20 cellular contexts compared by ENCODE assay signal in genomic region chr17:79623786-79624657, GRCh38. TPM values are rescaled to one million over a fixed set of nuclear protein-coding genes. Genes with fewer than 3 reads are reported as not detected.
DNase-seq lines count a peak whose midpoint lies in the region; ATAC-seq and TF ChIP-seq lines count a peak whose summit lies in the region.
"Had no signal": no experiment of that assay in that cellular context is flagged by ENCODE, and none has a peak within 500 bp of the region (broad histone marks: within the 10 kb centered on the region; RNA-seq: fewer than 3 reads in every experiment).

No MANE protein-coding gene starts in this region.

- H3K4me3 ChIP-seq in right atrium auricular region (no peak overlapping the region), upper lobe of right lung (no peak overlapping the region)
- H3K4me3 ChIP-seq: gastroesophageal sphincter, lung, PC-9 had no signal

- H3K36me3 ChIP-seq in right atrium auricular region = no peaks in the 10 kb centered on the region
- H3K36me3 ChIP-seq in upper lobe of right lung = no peaks in the 10 kb centered on the region
- H3K36me3 ChIP-seq: gastroesophageal sphincter had no signal

- no peak overlapping the region for H3K4me3 Mint-ChIP-seq in activated T-cell treated with anti-CD3 and anti-CD28 coated beads, Interleukin-2, amount 50 U/mL, for 4 hours
- H3K4me3 Mint-ChIP-seq: activated T-helper 1 cell treated with anti-CD3 and anti-CD28 coated beads, Interleukin-12 subunit alpha, Interleukin-12 subunit beta, Interleukin-2, Interleukin-4 antibody, amounts not matched to agents 30 ng/mL and 10 ng/mL and 1 ng/mL, durations not matched to agents 14 hours and 24 hours and 36 hours; naive thymus-derived CD4-positive, alpha-beta T cell; stimulated activated naive CD8-positive, alpha-beta T cell treated with anti-CD3 and anti-CD28 coated beads, Interleukin-15, Interleukin-2, amounts not matched to agents 100 ng/mL and 50 ng/mL, for 24 hours had no signal

- H3K27me3 ChIP-seq in right atrium auricular region = no peaks in the 10 kb centered on the region
- peaks cover 17% of the 10 kb centered on the region for H3K27me3 ChIP-seq in upper lobe of right lung

- no peaks in the 10 kb centered on the region for H3K9me3 Mint-ChIP-seq in activated T-cell treated with anti-CD3 and anti-CD28 coated beads, Interleukin-2, amount 50 U/mL, for 4 hours

- H3K36me3 Mint-ChIP-seq in activated T-cell treated with anti-CD3 and anti-CD28 coated beads, Interleukin-2, amount 50 U/mL, for 4 hours (ENCODE audit: insufficient read depth) = no peaks in the 10 kb centered on the region
- H3K36me3 Mint-ChIP-seq: naive thymus-derived CD4-positive, alpha-beta T cell had no signal

- no peaks in the 10 kb centered on the region for H3K4me1 Mint-ChIP-seq in activated T-cell treated with anti-CD3 and anti-CD28 coated beads, Interleukin-2, amount 50 U/mL, for 4 hours (ENCODE audit: low read depth)
- H3K4me1 Mint-ChIP-seq: naive thymus-derived CD4-positive, alpha-beta T cell had no signal

- TF ChIP-seq CTCF in right atrium auricular region (IDR thresholded peaks at IDR 0.05) (no peak), omental fat pad (IDR thresholded peaks at IDR 0.05) (no peak), upper lobe of right lung (IDR thresholded peaks at IDR 0.05) (no peak)

- H3K4me1 ChIP-seq in right atrium auricular region (no peaks in the 10 kb centered on the region), upper lobe of right lung (no peaks in the 10 kb centered on the region)

- peaks cover 38% of the 10 kb centered on the region for H3K27me3 Mint-ChIP-seq in activated T-cell treated with anti-CD3 and anti-CD28 coated beads, Interleukin-2, amount 50 U/mL, for 4 hours (ENCODE audit: low read depth)

- intact Hi-C loops in cardiac septum (cut with DNase I) = no loop called here
- intact Hi-C loops in upper lobe of right lung (cut with DNase I) = no loop called here

- no peaks in the 10 kb centered on the region for H3K9me3 ChIP-seq in right atrium auricular region
- H3K9me3 ChIP-seq in upper lobe of right lung = no peaks in the 10 kb centered on the region
- H3K9me3 ChIP-seq: gastroesophageal sphincter had no signal

- peak; percentile 44 for DNase-seq in cardiac septum (ENCODE audit: low spot score)
- no peak for DNase-seq in right atrium auricular region (ENCODE audit: low spot score)
- DNase-seq in activated T-cell treated with anti-CD3 and anti-CD28 coated beads, Interleukin-2, amount 50 U/mL, for 4 hours = peak; percentile 1
- peak; percentile 10 for DNase-seq in omental fat pad (ENCODE audit: low spot score)
- peak; percentile 16 for DNase-seq in upper lobe of right lung
- no peak for DNase-seq in UCSD-AML1 (lab: John Stamatoyannopoulos, UW; ENCODE audit: unreplicated experiment)
- no peak for DNase-seq in NCI-H2196 treated with DMSO at 0.1 percent for 48 hours (lab: John Stamatoyannopoulos, UW; ENCODE audit: unreplicated experiment)
- DNase-seq: activated CD4-positive, alpha-beta T cell treated with anti-CD3 and anti-CD28 coated beads for 48 hours; COR-L47; naive thymus-derived CD4-positive, alpha-beta T cell; NCI-H1105 treated with DMSO at 0.1 percent for 48 hours; NCI-H2171; NCI-H82; PC-9 had no signal

- ATAC-seq in activated T-cell treated with anti-CD3 and anti-CD28 coated beads, Interleukin-2, amount 50 U/mL, for 4 hours = no peak
- ATAC-seq in omental fat pad (ENCODE audit: low FRiP score) (no peak), upper lobe of right lung (no peak), GM18907 (IDR thresholded peaks at IDR 0.05; ENCODE audit: unreplicated experiment) (no peak)
- ATAC-seq: gastroesophageal sphincter; naive thymus-derived CD4-positive, alpha-beta T cell had no signal

- H3K27ac ChIP-seq in right atrium auricular region = no peak overlapping the region
- no peak overlapping the region for H3K27ac ChIP-seq in upper lobe of right lung
- H3K27ac ChIP-seq: gastroesophageal sphincter, PC-9 had no signal

RNA-seq across cellular contexts. Expression of gene RBFOX3, which starts 13.2 kb away (rescaled TPM):
- not detected for total RNA-seq in cardiac septum
- not detected for total RNA-seq in right atrium auricular region
- not detected for total RNA-seq in activated T-cell treated with anti-CD3 and anti-CD28 coated beads, Interleukin-2, amount 50 U/mL, for 4 hours
- total RNA-seq in omental fat pad = not detected
- not detected for total RNA-seq in upper lobe of right lung
- total RNA-seq: activated T-helper 1 cell treated with anti-CD3 and anti-CD28 coated beads, Interleukin-12 subunit alpha, Interleukin-12 subunit beta, Interleukin-2, Interleukin-4 antibody, amounts not matched to agents 30 ng/mL and 10 ng/mL and 1 ng/mL, durations not matched to agents 14 hours and 24 hours and 36 hours; G401; PC-9 had no signal

Comparison
In these comparisons a context has a peak if more than half of its experiments do, and no peak if none do; other contexts are left out.
1. DNase-seq: peak in cardiac septum (single experiment), activated T-cell treated with anti-CD3 and anti-CD28 coated beads, Interleukin-2, amount 50 U/mL, for 4 hours (single experiment), omental fat pad (single experiment) and upper lobe of right lung (single experiment); none in right atrium auricular region (single experiment), UCSD-AML1 (single experiment) and NCI-H2196 treated with DMSO at 0.1 percent for 48 hours (single experiment).